Comparison of ENCODE assay signal across 19 cellular contexts in the genomic region with DNA sequence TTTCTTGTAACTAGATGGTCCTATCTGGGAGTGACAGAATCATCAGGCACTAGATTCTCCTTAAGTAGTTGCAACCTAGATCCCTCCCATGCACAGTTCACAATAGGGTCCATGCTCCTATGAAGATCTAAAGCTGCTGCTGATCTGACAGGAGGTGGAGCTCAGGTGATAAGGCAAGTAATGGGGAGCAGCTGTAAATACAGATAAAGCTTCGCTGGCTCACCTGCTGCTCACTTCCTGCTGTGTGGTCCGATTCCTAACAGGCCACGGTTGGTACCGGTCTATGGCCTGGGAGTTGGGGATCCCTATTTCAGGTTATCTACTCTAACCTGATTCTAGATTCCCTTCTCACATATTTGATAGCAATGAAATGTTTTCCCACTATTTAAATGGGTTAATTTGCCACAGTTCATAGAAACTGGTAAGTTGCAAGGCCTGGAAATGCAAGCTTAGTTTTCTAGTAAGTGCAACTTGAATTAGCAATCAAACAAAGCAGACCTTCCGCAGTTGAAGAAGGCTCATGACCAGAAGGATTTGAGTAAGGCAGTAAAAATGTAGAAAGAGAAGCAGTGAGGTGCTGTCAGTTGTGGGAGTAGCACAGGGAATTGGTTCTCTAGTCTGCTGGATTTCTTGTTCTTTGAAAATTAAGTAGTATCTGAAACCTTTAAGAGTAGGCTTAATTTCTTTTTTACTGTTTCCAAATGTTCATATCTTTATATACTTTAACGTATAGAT.
DNase-seq lines count a peak whose midpoint lies in the region; ATAC-seq, FAIRE-seq and TF ChIP-seq lines count a peak whose summit lies in the region.
"Had no signal": no experiment of that assay in that cellular context is flagged by ENCODE, and none has a peak within 500 bp of the region (broad histone marks: within the 10 kb centered on the region; RNA-seq: fewer than 3 reads in every experiment).

No MANE protein-coding gene starts in this region.

- POLR2A ChIA-PET in K562 (lab: Yijun Ruan, JAX), result interaction anchor here (0.6 kb wide), 2 partner anchors 7 to 43 kb away, joined by 3 read pairs; no protein-coding TSS in a partner anchor

- H3K36me3 Mint-ChIP-seq in activated T-cell treated with anti-CD3 and anti-CD28 coated beads, Interleukin-2, amount 50 U/mL, for 4 hours (ENCODE audit: insufficient read depth), result no peaks in the 10 kb centered on the region
- H3K36me3 Mint-ChIP-seq: CD4-positive, alpha-beta memory T cell had no signal

- H3K4me3 ChIP-seq in K562 (no peak overlapping the region), fibroblast of pulmonary artery (replicated peaks; ENCODE audit: low read depth, low read length) (no peak overlapping the region), small intestine (ENCODE audit: low read depth in 1 of 2, low read length in 2 of 2) (no peak overlapping the region), kidney (ENCODE audit: low read length in 2 of 2) (no peak overlapping the region)
- H3K4me3 ChIP-seq: A549 had no signal

- no peak for TF ChIP-seq EP300 in K562 (IDR thresholded peaks at IDR 0.05; ENCODE audit: low read length)

- ATAC-seq in SK-N-SH treated with all-trans-retinoic acid at 6 μM for 48 hours, result peak; percentile 13; the same call in 1 of the 3 replicates
- no peak for ATAC-seq in K562
- ATAC-seq in activated T-cell treated with anti-CD3 and anti-CD28 coated beads, Interleukin-2, amount 50 U/mL, for 4 hours, result no peak
- ATAC-seq: A549 had no signal

- no peak for TF ChIP-seq POLR2A in K562 (conservative IDR thresholded peaks at IDR 0.05)

- H3K9me3 ChIP-seq in K562 (replicated peaks; ENCODE audit: control insufficient read depth, insufficient read depth, low read depth, low read length) (no peaks in the 10 kb centered on the region), small intestine (ENCODE audit: control insufficient read depth, low read depth) (no peaks in the 10 kb centered on the region), kidney (ENCODE audit: control insufficient read depth in 1 of 2, low read length in 2 of 2) (no peaks in the 10 kb centered on the region)
- H3K9me3 ChIP-seq: A549, BE2C had no signal

- H3K27ac ChIP-seq in K562 (ENCODE audit: extremely low read depth, low read depth, low read length) (no peak overlapping the region), small intestine (ENCODE audit: low read depth in 1 of 2, low read length in 1 of 2) (no peak overlapping the region), kidney (ENCODE audit: low read depth in 2 of 2, low read length in 2 of 2) (no peak overlapping the region)
- H3K27ac ChIP-seq: A549, C4-2B, HL-60 had no signal

- DNase-seq in K562 (ENCODE audit: extremely low read depth in 1 of 4, low spot score in 3 of 4) (peak in 1 of 4 experiments; percentile 29), fibroblast of pulmonary artery (ENCODE audit: low read depth) (peak; percentile 19), small intestine (peak; percentile 51), NCI-H1105 (lab: John Stamatoyannopoulos, UW) (no peak), kidney (no peak), NCI-H82 treated with DMSO at 0.1 percent for 48 hours (lab: John Stamatoyannopoulos, UW; ENCODE audit: unreplicated experiment) (no peak)
- no peak for DNase-seq in activated T-cell treated with anti-CD3 and anti-CD28 coated beads, Interleukin-2, amount 50 U/mL, for 4 hours
- DNase-seq: BE2C; CD4-positive, alpha-beta memory T cell; DND-41; GDM1; HCEC 1CT; HFFc6 had no signal

- WGBS in K562 (ENCODE audit: insufficient coverage, low coverage, missing lambda C conversion rate), result 2% methylated on average over 6 of the region's 6 CpGs
- 19 to 58% (median 40%) methylated on average over 6 of the region's 6 CpGs for WGBS in small intestine, 3 donors

- no peak overlapping the region for H3K4me2 ChIP-seq in K562 (ENCODE audit: insufficient read depth, low read length)
- H3K4me2 ChIP-seq: A549 had no signal

- no peak overlapping the region for H3K4me3 Mint-ChIP-seq in activated T-cell treated with anti-CD3 and anti-CD28 coated beads, Interleukin-2, amount 50 U/mL, for 4 hours
- H3K4me3 Mint-ChIP-seq: CD4-positive, alpha-beta memory T cell; HFFc6 had no signal

- CTCF ChIA-PET in K562 (lab: Yijun Ruan, JAX; ENCODE audit: low intra/inter-chr PET ratio), result no interaction called here

- H3K4me1 Mint-ChIP-seq in activated T-cell treated with anti-CD3 and anti-CD28 coated beads, Interleukin-2, amount 50 U/mL, for 4 hours (ENCODE audit: low read depth), result no peaks in the 10 kb centered on the region
- H3K4me1 Mint-ChIP-seq: CD4-positive, alpha-beta memory T cell had no signal

- no peaks in the 10 kb centered on the region for H3K9me1 ChIP-seq in K562 (ENCODE audit: control insufficient read depth, insufficient read depth, low read length)

- H3K9me3 Mint-ChIP-seq in activated T-cell treated with anti-CD3 and anti-CD28 coated beads, Interleukin-2, amount 50 U/mL, for 4 hours, result no peaks in the 10 kb centered on the region

- in situ Hi-C loops in K562 (cut with MboI), result no loop called here

- no peaks in the 10 kb centered on the region for H3K79me2 ChIP-seq in K562 (ENCODE audit: control insufficient read depth, insufficient read depth, low read length)

- H3K27me3 Mint-ChIP-seq in activated T-cell treated with anti-CD3 and anti-CD28 coated beads, Interleukin-2, amount 50 U/mL, for 4 hours (ENCODE audit: low read depth), result no peaks in the 10 kb centered on the region

- H2AFZ ChIP-seq in K562 (ENCODE audit: low read depth, low read length), result no peak overlapping the region

- no peak for TF ChIP-seq RAD21 in K562 (CRISPR knock-in tag; conservative IDR thresholded peaks at IDR 0.05 in 1 of 2, IDR thresholded peaks at IDR 0.05 in 1 of 2)

- H4K20me1 ChIP-seq in K562 (replicated peaks; ENCODE audit: control insufficient read depth, insufficient read depth, low read length), result no peaks in the 10 kb centered on the region

- no TSS peak for BruUV-seq in K562 (replicated peaks; lab: Mats Ljungman, UMichigan)

- H3K4me1 ChIP-seq in K562 (replicated peaks in 1 of 2; ENCODE audit: control insufficient read depth in 2 of 2, insufficient read depth in 2 of 2, low read length in 2 of 2) (0 out of 5 replicates have a peak, but pooled peaks cover 0 to 2% of the 10 kb centered on the region in 2 experiments), small intestine (ENCODE audit: control insufficient read depth in 2 of 2, insufficient read depth in 1 of 2, low read depth in 1 of 2, low read length in 1 of 2) (no peaks in the 10 kb centered on the region), kidney (ENCODE audit: control insufficient read depth in 1 of 2, insufficient read depth in 1 of 2, low read depth in 1 of 2, low read length in 2 of 2) (no peaks in the 10 kb centered on the region)
- H3K4me1 ChIP-seq: A549 had no signal

- FAIRE-seq in K562 (lab: Jason Lieb, UNC) (no peak), small intestine (lab: Jason Lieb, UNC) (no peak), kidney (lab: Jason Lieb, UNC) (no peak)
- FAIRE-seq: A549, GM12892, GM19239 had no signal

- H3K36me3 ChIP-seq in K562 (ENCODE audit: control insufficient read depth, insufficient read depth, low read length), result no peaks in the 10 kb centered on the region
- H3K36me3 ChIP-seq in small intestine (ENCODE audit: control insufficient read depth in 2 of 2, insufficient read depth in 2 of 2, low read length in 2 of 2), result no peaks in the 10 kb centered on the region
- no peaks in the 10 kb centered on the region for H3K36me3 ChIP-seq in kidney (ENCODE audit: control insufficient read depth in 1 of 2, insufficient read depth in 2 of 2, low read length in 2 of 2)
- H3K36me3 ChIP-seq: BE2C had no signal

- H3K27me3 ChIP-seq in K562 (ENCODE audit: control insufficient read depth in 2 of 2, insufficient read depth in 2 of 2, low read length in 2 of 2), result no peaks in the 10 kb centered on the region; a peak in 1 of 5 replicates
- H3K27me3 ChIP-seq in small intestine (ENCODE audit: control insufficient read depth in 2 of 2, insufficient read depth in 2 of 2, low read length in 2 of 2), result no peaks in the 10 kb centered on the region
- H3K27me3 ChIP-seq: BE2C had no signal

- TF ChIP-seq CTCF in K562 (IDR thresholded peaks at IDR 0.05 in 2 of 3, conservative IDR thresholded peaks at IDR 0.05 in 1 of 3; ENCODE audit: insufficient read depth in 2 of 3, low read depth in 1 of 3, low read length in 3 of 3), result no peak
- no peak for TF ChIP-seq CTCF in fibroblast of pulmonary artery (IDR thresholded peaks at IDR 0.05; ENCODE audit: low read length, missing control alignments)
- TF ChIP-seq CTCF in kidney (IDR thresholded peaks at IDR 0.05; ENCODE audit: borderline replicate concordance, extremely low read depth, insufficient read depth), result no peak

- intact Hi-C loops in K562 (cut with micrococcal nuclease), result no loop called here
- intact Hi-C loops in kidney (cut with DNase I), result no loop called here

- no peak overlapping the region for H3K9ac ChIP-seq in K562 (ENCODE audit: insufficient read depth in 1 of 2, low read depth in 2 of 2, low read length in 2 of 2)
- H3K9ac ChIP-seq in kidney (ENCODE audit: low read length in 2 of 2), result no peak overlapping the region

TF ChIP-seq in SK-N-SH treated with all-trans-retinoic acid at 6 μM for 48 hours, 23 proteins besides CTCF, POLR2A, EP300 and RAD21:
- no peak for TF ChIP-seq TCF4 (CRISPR knock-in tag; IDR thresholded peaks at IDR 0.05; ENCODE audit: borderline replicate concordance)
- no peak for TF ChIP-seq TOX (CRISPR knock-in tag; IDR thresholded peaks at IDR 0.05; ENCODE audit: borderline replicate concordance)
TF ChIP-seq in SK-N-SH treated with all-trans-retinoic acid at 6 μM for 48 hours: peak in this region for 0.

TF ChIP-seq in K562, 482 proteins besides CTCF, POLR2A, EP300 and RAD21 (continues in another document):
- TF ChIP-seq HDAC6 (IDR thresholded peaks at IDR 0.05; ENCODE audit: low read depth, low read length) (no peak), TCF3 (CRISPR knock-in tag; IDR thresholded peaks at IDR 0.05) (peak; percentile 50), ARID1B (IDR thresholded peaks at IDR 0.05) (peak; percentile 61), PTBP1 (IDR thresholded peaks at IDR 0.05; ENCODE audit: low read depth, low read length) (no peak), SOX6 (IDR thresholded peaks at IDR 0.05) (0 out of 2 replicates have a peak, but pooled peaks have one; percentile 18), CBFA2T2 (conservative IDR thresholded peaks at IDR 0.05) (peak; percentile 53), TEAD4 (IDR thresholded peaks at IDR 0.05; ENCODE audit: low read length) (0 out of 2 replicates have a peak, but pooled peaks have one; percentile 41), TEAD4 (CRISPR knock-in tag; IDR thresholded peaks at IDR 0.05; ENCODE audit: borderline replicate concordance) (no peak)
- TF ChIP-seq, protein P1, sequence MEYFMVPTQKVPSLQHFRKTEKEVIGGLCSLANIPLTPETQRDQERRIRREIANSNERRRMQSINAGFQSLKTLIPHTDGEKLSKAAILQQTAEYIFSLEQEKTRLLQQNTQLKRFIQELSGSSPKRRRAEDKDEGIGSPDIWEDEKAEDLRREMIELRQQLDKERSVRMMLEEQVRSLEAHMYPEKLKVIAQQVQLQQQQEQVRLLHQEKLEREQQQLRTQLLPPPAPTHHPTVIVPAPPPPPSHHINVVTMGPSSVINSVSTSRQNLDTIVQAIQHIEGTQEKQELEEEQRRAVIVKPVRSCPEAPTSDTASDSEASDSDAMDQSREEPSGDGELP (CRISPR knock-in tag; IDR thresholded peaks at IDR 0.05; ENCODE audit: borderline replicate concordance), result 0 out of 2 replicates have a peak, but pooled peaks have one; percentile 30

Comparison
In these comparisons a context has a peak if more than half of its experiments do, and no peak if none do; other contexts are left out.
1. DNase-seq: peak in fibroblast of pulmonary artery (single experiment) and small intestine (single experiment); none in NCI-H1105 (single experiment), kidney (single experiment), activated T-cell treated with anti-CD3 and anti-CD28 coated beads, Interleukin-2, amount 50 U/mL, for 4 hours (single experiment) and NCI-H82 treated with DMSO at 0.1 percent for 48 hours (single experiment).